19 cellular contexts compared by ENCODE assay signal in the genomic region with DNA sequence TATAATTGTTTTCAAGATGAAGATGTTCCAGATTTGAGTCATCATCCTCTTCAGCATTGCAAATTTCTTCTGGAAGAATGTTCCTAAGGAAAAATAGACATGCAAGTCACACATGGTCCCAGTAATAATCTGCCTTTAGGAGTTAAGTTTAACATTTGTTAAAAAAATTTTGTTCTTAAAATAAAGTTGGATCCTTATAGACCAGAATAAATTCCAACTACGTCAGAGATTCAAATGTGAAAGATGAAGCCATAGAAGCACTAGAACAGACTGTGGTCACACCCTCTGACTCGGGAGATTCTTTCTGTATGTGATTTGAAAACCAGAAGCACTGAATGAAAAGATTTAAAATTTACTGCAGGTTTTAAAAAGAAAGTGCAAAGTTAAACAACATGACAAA. TPM values are rescaled to one million over a fixed set of nuclear protein-coding genes. Genes with fewer than 3 reads are reported as not detected.
DNase-seq lines count a peak whose midpoint lies in the region; ATAC-seq and TF ChIP-seq lines count a peak whose summit lies in the region.
"Had no signal": no experiment of that assay in that cellular context is flagged by ENCODE, and none has a peak within 500 bp of the region (broad histone marks: within the 10 kb centered on the region; RNA-seq: fewer than 3 reads in every experiment).

No MANE protein-coding gene starts in this region.

- WGBS in mesenchymal stem cell, result 85% methylated on average over 2 of the region's 2 CpGs

- ATAC-seq in HG02759 (IDR thresholded peaks at IDR 0.05; ENCODE audit: unreplicated experiment) (no peak), GM19452 (IDR thresholded peaks at IDR 0.05; ENCODE audit: unreplicated experiment) (no peak), GM19455 (IDR thresholded peaks at IDR 0.05; ENCODE audit: unreplicated experiment) (no peak)
- ATAC-seq: HepG2 had no signal

- no peak overlapping the region for H2BK15ac ChIP-seq in mesenchymal stem cell (ENCODE audit: low read depth, poor library complexity, severe bottlenecking)

- no peaks in the 10 kb centered on the region for H3K27me3 ChIP-seq in left ventricle myocardium inferior (ENCODE audit: low read depth)
- no peaks in the 10 kb centered on the region for H3K27me3 ChIP-seq in right atrium auricular region
- no peaks in the 10 kb centered on the region for H3K27me3 ChIP-seq in mesenchymal stem cell (ENCODE audit: control insufficient read depth in 1 of 2, insufficient read depth in 1 of 2, low read length in 2 of 2)
- H3K27me3 ChIP-seq: MG63 had no signal

- H3K4me3 ChIP-seq in left ventricle myocardium inferior, result no peak overlapping the region
- H3K4me3 ChIP-seq in right atrium auricular region, result no peak overlapping the region
- no peak overlapping the region for H3K4me3 ChIP-seq in mesenchymal stem cell (ENCODE audit: insufficient read depth in 1 of 2, low read depth in 1 of 2, low read length in 2 of 2)
- H3K4me3 ChIP-seq: MG63 had no signal

- H3K9me3 ChIP-seq in left ventricle myocardium inferior (replicated peaks) (no peaks in the 10 kb centered on the region), right atrium auricular region (no peaks in the 10 kb centered on the region), mesenchymal stem cell (ENCODE audit: control insufficient read depth, low read length) (no peaks in the 10 kb centered on the region)
- H3K9me3 ChIP-seq: MG63 had no signal

- H3K4me2 ChIP-seq in mesenchymal stem cell (ENCODE audit: low read length, poor library complexity, severe bottlenecking), result no peak overlapping the region
- H3K4me2 ChIP-seq: KMS-11 had no signal

- intact Hi-C loops in left ventricle myocardium inferior (cut with micrococcal nuclease), result no loop called here

- no peak overlapping the region for H2BK12ac ChIP-seq in mesenchymal stem cell (ENCODE audit: low read length in 2 of 2)

- DNase-seq in left ventricle myocardium inferior (no peak), right atrium auricular region (ENCODE audit: low spot score) (no peak), dedifferentiated amniotic fluid mesenchymal stem cell (ENCODE audit: extremely low spot score) (peak; percentile 43), mesenchymal stem cell (peak; percentile 17), NCI-H1436 treated with DMSO at 0.1 percent for 48 hours (lab: John Stamatoyannopoulos, UW) (no peak)
- DNase-seq: Calu3; CD4-positive, alpha-beta memory T cell; DMS53; GOT3; MG63; NCI-H1092; NCI-H1694; NCI-H524 had no signal

- H3K36me3 ChIP-seq in left ventricle myocardium inferior, result no peaks in the 10 kb centered on the region
- H3K36me3 ChIP-seq in right atrium auricular region, result no peaks in the 10 kb centered on the region
- H3K36me3 ChIP-seq in mesenchymal stem cell (ENCODE audit: control insufficient read depth in 1 of 2, insufficient read depth in 2 of 2, low read depth in 1 of 2, low read length in 2 of 2), result no peaks in the 10 kb centered on the region
- H3K36me3 ChIP-seq: MG63 had no signal

- H4K91ac ChIP-seq in mesenchymal stem cell (ENCODE audit: low read length), result no peak overlapping the region

- no peak overlapping the region for H3K23ac ChIP-seq in mesenchymal stem cell (ENCODE audit: low read length in 2 of 2)

- TF ChIP-seq CTCF in left ventricle myocardium inferior (IDR thresholded peaks at IDR 0.05; ENCODE audit: borderline replicate concordance) (no peak), right atrium auricular region (IDR thresholded peaks at IDR 0.05) (no peak)

- no peak overlapping the region for H2AK5ac ChIP-seq in mesenchymal stem cell (ENCODE audit: low read length, severe bottlenecking)

- H3K14ac ChIP-seq in mesenchymal stem cell (ENCODE audit: low read length in 2 of 2), result no peak overlapping the region

- no peak overlapping the region for H2AFZ ChIP-seq in mesenchymal stem cell (ENCODE audit: low read depth, low read length)

- H3K79me1 ChIP-seq in mesenchymal stem cell (replicated peaks; ENCODE audit: low read length, poor library complexity, severe bottlenecking), result no peaks in the 10 kb centered on the region

- no peak overlapping the region for H3K18ac ChIP-seq in mesenchymal stem cell (ENCODE audit: low read depth in 1 of 2, low read length in 2 of 2)

- no peak overlapping the region for H2BK5ac ChIP-seq in mesenchymal stem cell (ENCODE audit: low read depth, low read length, poor library complexity, severe bottlenecking)

- no peak overlapping the region for H4K8ac ChIP-seq in mesenchymal stem cell (ENCODE audit: low read length)

- peak overlapping the region; percentile 7 for H3K27ac ChIP-seq in left ventricle myocardium inferior (replicated peaks)
- no peak overlapping the region for H3K27ac ChIP-seq in right atrium auricular region
- H3K27ac ChIP-seq in mesenchymal stem cell (ENCODE audit: low read length, poor library complexity, severe bottlenecking), result no peak overlapping the region
- H3K27ac ChIP-seq: 22Rv1, KMS-11 had no signal

- peaks cover 7% of the 10 kb centered on the region for H3K4me1 ChIP-seq in left ventricle myocardium inferior
- H3K4me1 ChIP-seq in right atrium auricular region, result no peaks in the 10 kb centered on the region
- H3K4me1 ChIP-seq in mesenchymal stem cell (ENCODE audit: control insufficient read depth, insufficient read depth, low read depth, low read length), result no peaks in the 10 kb centered on the region

- H2BK120ac ChIP-seq in mesenchymal stem cell (ENCODE audit: low read depth, low read length), result no peak overlapping the region

- H3K4ac ChIP-seq in mesenchymal stem cell (ENCODE audit: low read depth in 1 of 2, low read length in 2 of 2), result no peak overlapping the region

- H3K9ac ChIP-seq in mesenchymal stem cell (ENCODE audit: low read length), result peak overlapping the region; percentile 65
- H3K9ac ChIP-seq: KMS-11 had no signal

RNA-seq across cellular contexts. Expression of a gene that starts 14.1 kb away (rescaled TPM):
- total RNA-seq in left ventricle myocardium inferior (17.5 TPM), right atrium auricular region (10 to 100 TPM in 1 of 2 donors, 1 to 10 TPM in 1; 3.9 to 29.0 TPM)
- polyA plus RNA-seq in mesenchymal stem cell (2013, experiment 1 of 2), result 3.5 TPM
- polyA plus RNA-seq in mesenchymal stem cell (2013, experiment 2 of 2), result 3.7 TPM
- total RNA-seq: Calu3; CD4-positive, alpha-beta memory T cell; HepG2 had no signal
- polyA plus RNA-seq: CD4-positive, alpha-beta memory T cell; HepG2 had no signal

RNA-seq across cellular contexts. Expression of a gene that starts 39.4 kb away (rescaled TPM):
- total RNA-seq in left ventricle myocardium inferior, result 7.2 TPM
- 10 to 100 TPM in 1 of 2 donors, 1 to 10 TPM in 1; 7.3 to 18.5 TPM for total RNA-seq in right atrium auricular region
- 0.18 TPM for polyA plus RNA-seq in mesenchymal stem cell (2013, experiment 1 of 2)
- polyA plus RNA-seq in mesenchymal stem cell (2013, experiment 2 of 2), result 0.25 TPM
- total RNA-seq: Calu3; CD4-positive, alpha-beta memory T cell; HepG2 had no signal
- polyA plus RNA-seq: CD4-positive, alpha-beta memory T cell had no signal

Comparison
In these comparisons a context has a peak if more than half of its experiments do, and no peak if none do; other contexts are left out.
1. DNase-seq: peak in dedifferentiated amniotic fluid mesenchymal stem cell (single experiment) and mesenchymal stem cell (single experiment); none in left ventricle myocardium inferior (single experiment), right atrium auricular region (single experiment) and NCI-H1436 treated with DMSO at 0.1 percent for 48 hours (single experiment).